In the genomic region with DNA sequence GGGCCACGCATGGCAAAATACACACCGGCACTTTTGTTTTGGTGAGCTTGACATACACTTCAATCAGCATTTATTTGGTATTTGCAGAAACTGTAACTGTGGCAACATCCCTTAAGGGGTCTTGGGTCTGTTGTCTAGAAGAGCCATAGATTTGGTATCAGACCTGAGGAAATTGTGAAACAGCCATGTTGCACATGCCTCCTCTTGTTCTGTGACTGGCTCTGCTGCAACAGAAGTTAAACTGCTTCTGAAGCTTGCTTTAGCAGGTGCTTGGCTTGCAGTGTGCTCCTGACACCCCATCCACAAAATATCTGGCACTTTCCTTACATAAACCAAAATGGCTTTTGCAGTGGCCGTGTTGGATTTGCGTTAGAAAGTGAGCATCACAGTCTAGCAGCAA, we compare ENCODE assay signal across 1 cellular context.
TF ChIP-seq lines count a peak whose summit lies in the region.

No MANE protein-coding gene starts in this region.

TF ChIP-seq in GM23338, 12 proteins besides CTCF, POLR2A, EP300 and RAD21 (continued from another document):
- TF ChIP-seq, protein P1, sequence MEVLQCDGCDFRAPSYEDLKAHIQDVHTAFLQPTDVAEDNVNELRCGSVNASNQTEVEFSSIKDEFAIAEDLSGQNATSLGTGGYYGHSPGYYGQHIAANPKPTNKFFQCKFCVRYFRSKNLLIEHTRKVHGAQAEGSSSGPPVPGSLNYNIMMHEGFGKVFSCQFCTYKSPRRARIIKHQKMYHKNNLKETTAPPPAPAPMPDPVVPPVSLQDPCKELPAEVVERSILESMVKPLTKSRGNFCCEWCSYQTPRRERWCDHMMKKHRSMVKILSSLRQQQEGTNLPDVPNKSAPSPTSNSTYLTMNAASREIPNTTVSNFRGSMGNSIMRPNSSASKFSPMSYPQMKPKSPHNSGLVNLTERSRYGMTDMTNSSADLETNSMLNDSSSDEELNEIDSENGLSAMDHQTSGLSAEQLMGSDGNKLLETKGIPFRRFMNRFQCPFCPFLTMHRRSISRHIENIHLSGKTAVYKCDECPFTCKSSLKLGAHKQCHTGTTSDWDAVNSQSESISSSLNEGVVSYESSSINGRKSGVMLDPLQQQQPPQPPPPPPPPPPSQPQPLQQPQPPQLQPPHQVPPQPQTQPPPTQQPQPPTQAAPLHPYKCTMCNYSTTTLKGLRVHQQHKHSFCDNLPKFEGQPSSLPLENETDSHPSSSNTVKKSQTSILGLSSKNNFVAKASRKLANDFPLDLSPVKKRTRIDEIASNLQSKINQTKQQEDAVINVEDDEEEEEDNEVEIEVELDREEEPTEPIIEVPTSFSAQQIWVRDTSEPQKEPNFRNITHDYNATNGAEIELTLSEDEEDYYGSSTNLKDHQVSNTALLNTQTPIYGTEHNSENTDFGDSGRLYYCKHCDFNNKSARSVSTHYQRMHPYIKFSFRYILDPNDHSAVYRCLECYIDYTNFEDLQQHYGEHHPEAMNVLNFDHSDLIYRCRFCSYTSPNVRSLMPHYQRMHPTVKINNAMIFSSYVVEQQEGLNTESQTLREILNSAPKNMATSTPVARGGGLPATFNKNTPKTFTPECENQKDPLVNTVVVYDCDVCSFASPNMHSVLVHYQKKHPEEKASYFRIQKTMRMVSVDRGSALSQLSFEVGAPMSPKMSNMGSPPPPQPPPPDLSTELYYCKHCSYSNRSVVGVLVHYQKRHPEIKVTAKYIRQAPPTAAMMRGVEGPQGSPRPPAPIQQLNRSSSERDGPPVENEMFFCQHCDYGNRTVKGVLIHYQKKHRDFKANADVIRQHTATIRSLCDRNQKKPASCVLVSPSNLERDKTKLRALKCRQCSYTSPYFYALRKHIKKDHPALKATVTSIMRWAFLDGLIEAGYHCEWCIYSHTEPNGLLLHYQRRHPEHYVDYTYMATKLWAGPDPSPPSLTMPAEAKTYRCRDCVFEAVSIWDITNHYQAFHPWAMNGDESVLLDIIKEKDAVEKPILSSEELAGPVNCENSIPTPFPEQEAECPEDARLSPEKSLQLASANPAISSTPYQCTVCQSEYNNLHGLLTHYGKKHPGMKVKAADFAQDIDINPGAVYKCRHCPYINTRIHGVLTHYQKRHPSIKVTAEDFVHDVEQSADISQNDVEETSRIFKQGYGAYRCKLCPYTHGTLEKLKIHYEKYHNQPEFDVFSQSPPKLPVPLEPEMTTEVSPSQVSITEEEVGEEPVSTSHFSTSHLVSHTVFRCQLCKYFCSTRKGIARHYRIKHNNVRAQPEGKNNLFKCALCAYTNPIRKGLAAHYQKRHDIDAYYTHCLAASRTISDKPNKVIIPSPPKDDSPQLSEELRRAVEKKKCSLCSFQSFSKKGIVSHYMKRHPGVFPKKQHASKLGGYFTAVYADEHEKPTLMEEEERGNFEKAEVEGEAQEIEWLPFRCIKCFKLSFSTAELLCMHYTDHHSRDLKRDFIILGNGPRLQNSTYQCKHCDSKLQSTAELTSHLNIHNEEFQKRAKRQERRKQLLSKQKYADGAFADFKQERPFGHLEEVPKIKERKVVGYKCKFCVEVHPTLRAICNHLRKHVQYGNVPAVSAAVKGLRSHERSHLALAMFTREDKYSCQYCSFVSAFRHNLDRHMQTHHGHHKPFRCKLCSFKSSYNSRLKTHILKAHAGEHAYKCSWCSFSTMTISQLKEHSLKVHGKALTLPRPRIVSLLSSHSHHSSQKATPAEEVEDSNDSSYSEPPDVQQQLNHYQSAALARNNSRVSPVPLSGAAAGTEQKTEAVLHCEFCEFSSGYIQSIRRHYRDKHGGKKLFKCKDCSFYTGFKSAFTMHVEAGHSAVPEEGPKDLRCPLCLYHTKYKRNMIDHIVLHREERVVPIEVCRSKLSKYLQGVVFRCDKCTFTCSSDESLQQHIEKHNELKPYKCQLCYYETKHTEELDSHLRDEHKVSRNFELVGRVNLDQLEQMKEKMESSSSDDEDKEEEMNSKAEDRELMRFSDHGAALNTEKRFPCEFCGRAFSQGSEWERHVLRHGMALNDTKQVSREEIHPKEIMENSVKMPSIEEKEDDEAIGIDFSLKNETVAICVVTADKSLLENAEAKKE (CRISPR knock-in tag; IDR thresholded peaks at IDR 0.05) = no peak
- TF ChIP-seq STAT1 (IDR thresholded peaks at IDR 0.05; ENCODE audit: unreplicated experiment) (no peak), JUNB (IDR thresholded peaks at IDR 0.05; ENCODE audit: unreplicated experiment) (no peak), POLR2AphosphoS5 (IDR thresholded peaks at IDR 0.05; ENCODE audit: low read depth) (no peak)
